ENCODE assay signal across 19 cellular contexts in the genomic region with DNA sequence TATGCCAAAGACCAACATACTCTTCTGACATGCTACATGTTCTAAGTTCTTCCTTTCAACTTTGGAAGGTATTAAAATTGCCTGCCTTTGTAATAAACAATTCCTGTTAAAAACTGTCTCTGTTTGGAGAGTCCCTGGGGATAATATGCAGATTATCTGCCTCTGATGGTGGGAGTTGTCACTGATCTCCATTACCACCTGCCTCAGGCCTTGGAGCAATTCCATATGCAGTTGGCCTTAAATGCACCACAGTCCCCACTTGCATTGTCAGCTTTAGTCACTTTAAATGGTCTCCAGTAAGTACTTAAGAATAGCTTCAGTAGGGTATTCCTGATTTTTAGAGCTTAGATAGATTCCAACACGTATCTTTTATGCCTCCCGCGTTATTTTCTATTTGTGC.
"Had no signal": no experiment of that assay in that cellular context is flagged by ENCODE, and none has a peak within 500 bp of the region (broad histone marks: within the 10 kb centered on the region; RNA-seq: fewer than 3 reads in every experiment).

No MANE protein-coding gene starts in this region.

- H3K27ac Mint-ChIP-seq: activated B cell treated with CpG ODN at 0.5 μM for 24 hours; activated CD4-positive, alpha-beta T cell treated with anti-CD3 and anti-CD28 coated beads, Interleukin-2, amount 10 ng/mL, durations not matched to agents 24 days and 14 days; activated CD8-positive, alpha-beta T cell treated with anti-CD3 and anti-CD28 coated beads for 36 hours; activated naive CD8-positive, alpha-beta T cell treated with anti-CD3 and anti-CD28 coated beads, Interleukin-2, amount 10 ng/mL, durations not matched to agents 7 days and 5 days; activated T-helper 17 cell treated with anti-CD3 and anti-CD28 coated beads, Interleukin-2, amount 50 U/mL, for 72 hours; effector memory CD8-positive, alpha-beta T cell; naive thymus-derived CD4-positive, alpha-beta T cell; neural progenitor cell; progenitor cell of endocrine pancreas had no signal

- H3K9me3 Mint-ChIP-seq: activated B cell treated with CpG ODN at 0.5 μM for 24 hours; activated CD4-positive, alpha-beta T cell treated with anti-CD3 and anti-CD28 coated beads, Interleukin-2, amount 10 ng/mL, durations not matched to agents 24 days and 14 days; activated CD8-positive, alpha-beta T cell treated with anti-CD3 and anti-CD28 coated beads for 36 hours; activated naive CD8-positive, alpha-beta T cell treated with anti-CD3 and anti-CD28 coated beads, Interleukin-2, amount 10 ng/mL, durations not matched to agents 7 days and 5 days; activated T-helper 17 cell treated with anti-CD3 and anti-CD28 coated beads, Interleukin-2, amount 50 U/mL, for 72 hours; effector memory CD8-positive, alpha-beta T cell; neural progenitor cell had no signal

- ATAC-seq: activated CD8-positive, alpha-beta T cell treated with anti-CD3 and anti-CD28 coated beads for 36 hours; activated T-helper 17 cell treated with anti-CD3 and anti-CD28 coated beads, Interleukin-2, amount 50 U/mL, for 72 hours; effector memory CD8-positive, alpha-beta T cell; left ventricle myocardium superior; mucosa of descending colon; naive thymus-derived CD4-positive, alpha-beta T cell; stimulated activated naive CD8-positive, alpha-beta T cell treated with anti-CD3 and anti-CD28 coated beads, Interleukin-15, Interleukin-2, amounts not matched to agents 100 U/mL and 50 U/mL, for 24 hours had no signal

- H3K36me3 Mint-ChIP-seq: activated naive CD8-positive, alpha-beta T cell treated with anti-CD3 and anti-CD28 coated beads, Interleukin-2, amount 10 ng/mL, durations not matched to agents 7 days and 5 days; naive thymus-derived CD4-positive, alpha-beta T cell; neural progenitor cell had no signal

- DNase-seq: activated B cell treated with CpG ODN at 0.5 μM for 24 hours; activated CD4-positive, alpha-beta T cell treated with anti-CD3 and anti-CD28 coated beads, Interleukin-2, amount 10 ng/mL, durations not matched to agents 24 days and 14 days; activated CD8-positive, alpha-beta T cell treated with anti-CD3 and anti-CD28 coated beads for 36 hours; activated naive CD4-positive, alpha-beta T cell treated with Interleukin-2 at 50 U/mL for 16 hours; activated naive CD8-positive, alpha-beta T cell treated with anti-CD3 and anti-CD28 coated beads, Interleukin-2, amount 10 ng/mL, durations not matched to agents 7 days and 5 days; activated T-cell treated with anti-CD3 and anti-CD28 coated beads, Interleukin-2, amount 50 U/mL, for 1 hour; amygdala; dermis blood vessel endothelial cell; effector memory CD8-positive, alpha-beta T cell; esophagus squamous epithelium; left ventricle myocardium superior; mucosa of descending colon; naive thymus-derived CD4-positive, alpha-beta T cell; stimulated activated naive CD8-positive, alpha-beta T cell treated with anti-CD3 and anti-CD28 coated beads, Interleukin-15, Interleukin-2, amounts not matched to agents 100 U/mL and 50 U/mL, for 24 hours; substantia nigra; tibial artery had no signal

- H3K4me3 Mint-ChIP-seq: activated B cell treated with CpG ODN at 0.5 μM for 24 hours; activated CD4-positive, alpha-beta T cell treated with anti-CD3 and anti-CD28 coated beads, Interleukin-2, amount 10 ng/mL, durations not matched to agents 24 days and 14 days; activated CD8-positive, alpha-beta T cell treated with anti-CD3 and anti-CD28 coated beads for 36 hours; activated naive CD8-positive, alpha-beta T cell treated with anti-CD3 and anti-CD28 coated beads, Interleukin-2, amount 10 ng/mL, durations not matched to agents 7 days and 5 days; activated T-helper 17 cell treated with anti-CD3 and anti-CD28 coated beads, Interleukin-2, amount 50 U/mL, for 72 hours; effector memory CD8-positive, alpha-beta T cell; naive thymus-derived CD4-positive, alpha-beta T cell; neural progenitor cell had no signal
